ENCODE assay signal across 1 cellular context in genomic region chr19:47619763-47620162, GRCh38.
A peak's percentile ranks its signal among the peaks of the same experiment; 100 is the strongest.
TF ChIP-seq lines count a peak whose summit lies in the region.

No MANE protein-coding gene starts in this region.

TF ChIP-seq in GM23338, 12 proteins besides CTCF, POLR2A, EP300 and RAD21 (continued from another document):
- TF ChIP-seq REST (IDR thresholded peaks at IDR 0.05; ENCODE audit: unreplicated experiment): no peak
- TF ChIP-seq STAT1 (IDR thresholded peaks at IDR 0.05; ENCODE audit: unreplicated experiment): no peak
- no peak for TF ChIP-seq ZNF331 (CRISPR knock-in tag; IDR thresholded peaks at IDR 0.05; ENCODE audit: low read depth)
- TF ChIP-seq EZH2 (IDR thresholded peaks at IDR 0.05; ENCODE audit: low read depth, unreplicated experiment): no peak
- TF ChIP-seq, protein P1, sequence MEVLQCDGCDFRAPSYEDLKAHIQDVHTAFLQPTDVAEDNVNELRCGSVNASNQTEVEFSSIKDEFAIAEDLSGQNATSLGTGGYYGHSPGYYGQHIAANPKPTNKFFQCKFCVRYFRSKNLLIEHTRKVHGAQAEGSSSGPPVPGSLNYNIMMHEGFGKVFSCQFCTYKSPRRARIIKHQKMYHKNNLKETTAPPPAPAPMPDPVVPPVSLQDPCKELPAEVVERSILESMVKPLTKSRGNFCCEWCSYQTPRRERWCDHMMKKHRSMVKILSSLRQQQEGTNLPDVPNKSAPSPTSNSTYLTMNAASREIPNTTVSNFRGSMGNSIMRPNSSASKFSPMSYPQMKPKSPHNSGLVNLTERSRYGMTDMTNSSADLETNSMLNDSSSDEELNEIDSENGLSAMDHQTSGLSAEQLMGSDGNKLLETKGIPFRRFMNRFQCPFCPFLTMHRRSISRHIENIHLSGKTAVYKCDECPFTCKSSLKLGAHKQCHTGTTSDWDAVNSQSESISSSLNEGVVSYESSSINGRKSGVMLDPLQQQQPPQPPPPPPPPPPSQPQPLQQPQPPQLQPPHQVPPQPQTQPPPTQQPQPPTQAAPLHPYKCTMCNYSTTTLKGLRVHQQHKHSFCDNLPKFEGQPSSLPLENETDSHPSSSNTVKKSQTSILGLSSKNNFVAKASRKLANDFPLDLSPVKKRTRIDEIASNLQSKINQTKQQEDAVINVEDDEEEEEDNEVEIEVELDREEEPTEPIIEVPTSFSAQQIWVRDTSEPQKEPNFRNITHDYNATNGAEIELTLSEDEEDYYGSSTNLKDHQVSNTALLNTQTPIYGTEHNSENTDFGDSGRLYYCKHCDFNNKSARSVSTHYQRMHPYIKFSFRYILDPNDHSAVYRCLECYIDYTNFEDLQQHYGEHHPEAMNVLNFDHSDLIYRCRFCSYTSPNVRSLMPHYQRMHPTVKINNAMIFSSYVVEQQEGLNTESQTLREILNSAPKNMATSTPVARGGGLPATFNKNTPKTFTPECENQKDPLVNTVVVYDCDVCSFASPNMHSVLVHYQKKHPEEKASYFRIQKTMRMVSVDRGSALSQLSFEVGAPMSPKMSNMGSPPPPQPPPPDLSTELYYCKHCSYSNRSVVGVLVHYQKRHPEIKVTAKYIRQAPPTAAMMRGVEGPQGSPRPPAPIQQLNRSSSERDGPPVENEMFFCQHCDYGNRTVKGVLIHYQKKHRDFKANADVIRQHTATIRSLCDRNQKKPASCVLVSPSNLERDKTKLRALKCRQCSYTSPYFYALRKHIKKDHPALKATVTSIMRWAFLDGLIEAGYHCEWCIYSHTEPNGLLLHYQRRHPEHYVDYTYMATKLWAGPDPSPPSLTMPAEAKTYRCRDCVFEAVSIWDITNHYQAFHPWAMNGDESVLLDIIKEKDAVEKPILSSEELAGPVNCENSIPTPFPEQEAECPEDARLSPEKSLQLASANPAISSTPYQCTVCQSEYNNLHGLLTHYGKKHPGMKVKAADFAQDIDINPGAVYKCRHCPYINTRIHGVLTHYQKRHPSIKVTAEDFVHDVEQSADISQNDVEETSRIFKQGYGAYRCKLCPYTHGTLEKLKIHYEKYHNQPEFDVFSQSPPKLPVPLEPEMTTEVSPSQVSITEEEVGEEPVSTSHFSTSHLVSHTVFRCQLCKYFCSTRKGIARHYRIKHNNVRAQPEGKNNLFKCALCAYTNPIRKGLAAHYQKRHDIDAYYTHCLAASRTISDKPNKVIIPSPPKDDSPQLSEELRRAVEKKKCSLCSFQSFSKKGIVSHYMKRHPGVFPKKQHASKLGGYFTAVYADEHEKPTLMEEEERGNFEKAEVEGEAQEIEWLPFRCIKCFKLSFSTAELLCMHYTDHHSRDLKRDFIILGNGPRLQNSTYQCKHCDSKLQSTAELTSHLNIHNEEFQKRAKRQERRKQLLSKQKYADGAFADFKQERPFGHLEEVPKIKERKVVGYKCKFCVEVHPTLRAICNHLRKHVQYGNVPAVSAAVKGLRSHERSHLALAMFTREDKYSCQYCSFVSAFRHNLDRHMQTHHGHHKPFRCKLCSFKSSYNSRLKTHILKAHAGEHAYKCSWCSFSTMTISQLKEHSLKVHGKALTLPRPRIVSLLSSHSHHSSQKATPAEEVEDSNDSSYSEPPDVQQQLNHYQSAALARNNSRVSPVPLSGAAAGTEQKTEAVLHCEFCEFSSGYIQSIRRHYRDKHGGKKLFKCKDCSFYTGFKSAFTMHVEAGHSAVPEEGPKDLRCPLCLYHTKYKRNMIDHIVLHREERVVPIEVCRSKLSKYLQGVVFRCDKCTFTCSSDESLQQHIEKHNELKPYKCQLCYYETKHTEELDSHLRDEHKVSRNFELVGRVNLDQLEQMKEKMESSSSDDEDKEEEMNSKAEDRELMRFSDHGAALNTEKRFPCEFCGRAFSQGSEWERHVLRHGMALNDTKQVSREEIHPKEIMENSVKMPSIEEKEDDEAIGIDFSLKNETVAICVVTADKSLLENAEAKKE (CRISPR knock-in tag; IDR thresholded peaks at IDR 0.05): peak; percentile 81; the same call in 1 of the 2 replicates
- TF ChIP-seq JUNB (IDR thresholded peaks at IDR 0.05; ENCODE audit: unreplicated experiment): no peak
- TF ChIP-seq ZNF114 (CRISPR knock-in tag; IDR thresholded peaks at IDR 0.05): no peak
- peak; percentile 24; the same call in 1 of the 2 replicates for TF ChIP-seq NANOG (IDR thresholded peaks at IDR 0.05; ENCODE audit: borderline replicate concordance)
- TF ChIP-seq, protein P2, sequence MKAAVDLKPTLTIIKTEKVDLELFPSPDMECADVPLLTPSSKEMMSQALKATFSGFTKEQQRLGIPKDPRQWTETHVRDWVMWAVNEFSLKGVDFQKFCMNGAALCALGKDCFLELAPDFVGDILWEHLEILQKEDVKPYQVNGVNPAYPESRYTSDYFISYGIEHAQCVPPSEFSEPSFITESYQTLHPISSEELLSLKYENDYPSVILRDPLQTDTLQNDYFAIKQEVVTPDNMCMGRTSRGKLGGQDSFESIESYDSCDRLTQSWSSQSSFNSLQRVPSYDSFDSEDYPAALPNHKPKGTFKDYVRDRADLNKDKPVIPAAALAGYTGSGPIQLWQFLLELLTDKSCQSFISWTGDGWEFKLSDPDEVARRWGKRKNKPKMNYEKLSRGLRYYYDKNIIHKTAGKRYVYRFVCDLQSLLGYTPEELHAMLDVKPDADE (IDR thresholded peaks at IDR 0.05): no peak
- TF ChIP-seq EZH2phosphoT487 (IDR thresholded peaks at IDR 0.05; ENCODE audit: unreplicated experiment): no peak
